Comparison of ENCODE assay signal across 29 cellular contexts in the genomic region with DNA sequence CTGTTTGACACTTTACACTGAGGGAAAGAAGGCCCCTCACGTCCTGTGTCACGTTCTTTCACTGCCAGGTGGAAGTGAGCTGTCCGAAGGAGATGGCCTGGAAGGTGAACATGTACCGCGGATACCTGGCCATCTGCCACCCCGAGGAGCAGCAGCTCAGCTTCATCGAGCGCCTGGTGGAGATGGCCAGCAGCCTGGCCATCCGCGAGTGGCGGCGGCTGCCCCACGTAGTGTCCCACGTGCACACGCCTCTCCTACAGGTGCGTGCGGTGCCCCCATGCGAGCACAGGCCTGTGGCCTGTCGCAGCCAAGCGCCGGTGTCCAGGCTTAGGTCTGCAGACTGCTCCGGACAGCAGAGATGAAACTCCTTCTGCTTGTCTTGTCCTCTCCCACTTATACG.
"Had no signal": no experiment of that assay in that cellular context is flagged by ENCODE, and none has a peak within 500 bp of the region (broad histone marks: within the 10 kb centered on the region; RNA-seq: fewer than 3 reads in every experiment).

No MANE protein-coding gene starts in this region.

- H3K9me3 ChIP-seq: breast epithelium, colonic mucosa, gastroesophageal sphincter, lower lobe of right lung, right lobe of liver had no signal

- H3K4me3 ChIP-seq: breast epithelium, colonic mucosa, dorsolateral prefrontal cortex, gastroesophageal sphincter, hepatocyte, lower lobe of right lung, right lobe of liver, skin epidermis had no signal

- H3K4me2 ChIP-seq: hepatocyte had no signal

- H3K4me1 Mint-ChIP-seq: activated T-helper 17 cell treated with anti-CD3 and anti-CD28 coated beads, Interleukin-2, amount 50 U/mL, for 72 hours had no signal

- H3K27ac Mint-ChIP-seq: activated T-cell treated with anti-CD3 and anti-CD28 coated beads, Interleukin-2, amount 50 U/mL, for 24 hours; activated T-helper 17 cell treated with anti-CD3 and anti-CD28 coated beads, Interleukin-2, amount 50 U/mL, for 72 hours; stimulated activated naive CD8-positive, alpha-beta T cell treated with anti-CD3 and anti-CD28 coated beads, Interleukin-15, Interleukin-2, amounts not matched to agents 100 ng/mL and 50 ng/mL, for 24 hours; T-helper 2 cell treated with Interferon-gamma antibody and Interleukin-4, amounts not matched to agents 5 μg/mL and 100 μg/mL, for 36 hours; type B pancreatic cell had no signal

- DNase-seq: activated CD4-positive, alpha-beta T cell treated with anti-CD3 and anti-CD28 coated beads for 48 hours; activated CD4-positive, alpha-beta T cell treated with anti-CD3 and anti-CD28 coated beads, Interleukin-2, amount 50 U/mL, for 48 hours; activated CD8-positive, alpha-beta memory T cell treated with anti-CD3 and anti-CD28 coated beads for 24 hours; activated naive CD4-positive, alpha-beta T cell; activated T-cell treated with anti-CD3 and anti-CD28 coated beads, Interleukin-2, amount 50 U/mL, for 24 hours; central memory CD4-positive, alpha-beta T cell; colonic mucosa; effector memory CD4-positive, alpha-beta T cell; erythroblast; left cardiac atrium; lower lobe of right lung; mesenchymal stem cell; right lobe of liver; stimulated activated CD4-positive, alpha-beta T cell treated with anti-CD3 and anti-CD28 coated beads, Interleukin-12 subunit alpha, Interleukin-12 subunit beta, amount 100 ng/mL, for 4 hours; stimulated activated CD4-positive, alpha-beta T cell treated with anti-CD3 and anti-CD28 coated beads, Interleukin-4, amount 100 ng/mL, for 1 hour; T-helper 1 cell had no signal

- H3K4me1 ChIP-seq: breast epithelium, colonic mucosa, gastroesophageal sphincter, lower lobe of right lung, right lobe of liver had no signal

- H3K27me3 Mint-ChIP-seq: activated T-cell treated with anti-CD3 and anti-CD28 coated beads, Interleukin-2, amount 50 U/mL, for 24 hours; activated T-helper 17 cell treated with anti-CD3 and anti-CD28 coated beads, Interleukin-2, amount 50 U/mL, for 72 hours; natural killer cell treated with Interleukin-12 subunit alpha and Interleukin-12 subunit beta and Interleukin-15 and Interleukin-18, amount 100 ng/mL, for 72 hours; stimulated activated naive CD8-positive, alpha-beta T cell treated with anti-CD3 and anti-CD28 coated beads, Interleukin-15, Interleukin-2, amounts not matched to agents 100 ng/mL and 50 ng/mL, for 24 hours; type B pancreatic cell had no signal

- H3K27me3 ChIP-seq: breast epithelium, colonic mucosa, dorsolateral prefrontal cortex, gastroesophageal sphincter, hepatocyte, right lobe of liver had no signal

- H3K27ac ChIP-seq: breast epithelium, colonic mucosa, gastroesophageal sphincter, hepatocyte, lower lobe of right lung, right lobe of liver, skin epidermis, VCaP had no signal

- ATAC-seq: activated CD4-positive, CD25-positive, alpha-beta regulatory T cell treated with anti-CD3 and anti-CD28 coated beads, Interleukin-2, amount 50 U/mL, for 24 hours; activated naive CD4-positive, alpha-beta T cell treated with anti-CD3 and anti-CD28 coated beads, Interleukin-2, amount 50 U/mL, for 72 hours; activated T-helper 17 cell treated with anti-CD3 and anti-CD28 coated beads, Interleukin-2, amount 50 U/mL, for 72 hours; gastroesophageal sphincter; left cardiac atrium; lower lobe of right lung; natural killer cell treated with Interleukin-12 subunit alpha and Interleukin-12 subunit beta and Interleukin-15 and Interleukin-18, amount 100 ng/mL, for 72 hours had no signal

- H3K9me3 Mint-ChIP-seq: type B pancreatic cell had no signal

- H3K4me3 Mint-ChIP-seq: activated T-cell treated with anti-CD3 and anti-CD28 coated beads, Interleukin-2, amount 50 U/mL, for 24 hours; activated T-helper 17 cell treated with anti-CD3 and anti-CD28 coated beads, Interleukin-2, amount 50 U/mL, for 72 hours; natural killer cell treated with Interleukin-12 subunit alpha and Interleukin-12 subunit beta and Interleukin-15 and Interleukin-18, amount 100 ng/mL, for 72 hours; stimulated activated naive CD8-positive, alpha-beta T cell treated with anti-CD3 and anti-CD28 coated beads, Interleukin-15, Interleukin-2, amounts not matched to agents 100 ng/mL and 50 ng/mL, for 24 hours; T-helper 2 cell treated with Interferon-gamma antibody and Interleukin-4, amounts not matched to agents 5 μg/mL and 100 μg/mL, for 36 hours; type B pancreatic cell had no signal

- H2AFZ ChIP-seq: hepatocyte had no signal
